Comparison of ENCODE assay signal across 20 cellular contexts in the genomic region with DNA sequence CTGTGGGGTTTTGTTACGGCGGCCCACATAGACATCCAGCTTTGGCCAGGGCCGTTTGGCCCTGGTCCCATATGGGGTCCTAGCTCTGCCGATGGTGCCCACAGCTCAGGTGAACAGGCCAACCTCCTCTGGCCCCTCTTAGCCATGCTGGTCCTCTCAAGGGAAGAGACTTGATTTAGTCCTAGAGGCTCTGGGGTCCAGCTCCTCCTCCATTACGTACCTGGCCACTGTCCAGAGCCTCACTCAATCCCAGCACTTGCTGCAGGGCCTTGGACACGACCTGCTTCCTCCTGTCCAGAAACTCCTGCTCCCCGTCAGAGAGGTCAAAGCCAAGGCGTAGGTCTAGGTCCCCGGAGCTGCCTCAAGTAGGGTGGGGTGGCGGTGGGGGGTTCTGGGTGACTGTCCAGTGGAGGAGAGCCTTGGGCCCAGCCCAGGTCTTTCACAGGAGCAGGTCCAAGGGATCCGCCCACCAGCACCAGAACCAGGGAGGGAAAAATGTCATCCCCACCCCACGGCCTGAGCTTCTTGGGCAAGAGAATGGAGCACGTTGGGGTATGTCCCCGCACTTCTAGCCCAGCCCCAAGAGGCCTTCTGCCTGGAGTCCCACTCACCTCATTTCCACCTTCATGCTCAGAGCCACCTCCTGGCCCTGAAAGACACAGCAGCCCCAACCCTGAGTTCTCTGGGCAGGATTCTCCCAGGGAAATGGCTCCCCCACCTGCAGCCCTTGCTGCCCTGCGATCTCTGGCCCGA. TPM values are rescaled to one million over a fixed set of nuclear protein-coding genes. Genes with fewer than 3 reads are reported as not detected.
"Had no signal": no experiment of that assay in that cellular context is flagged by ENCODE, and none has a peak within 500 bp of the region (broad histone marks: within the 10 kb centered on the region; RNA-seq: fewer than 3 reads in every experiment).

No MANE protein-coding gene starts in this region.

- DNase-seq: activated CD4-positive, alpha-beta T cell treated with anti-CD3 and anti-CD28 coated beads for 36 hours; brain microvascular endothelial cell; foreskin fibroblast; kidney; left ventricle myocardium inferior; mesenchymal stem cell; retina; stimulated activated CD4-positive, alpha-beta T cell treated with anti-CD3 and anti-CD28 coated beads, Interleukin-4, amount 100 ng/mL, for 4 hours; stimulated activated naive CD8-positive, alpha-beta T cell treated with anti-CD3 and anti-CD28 coated beads, Interleukin-15, amount 100 ng/mL, for 72 hours; T-helper 9 cell had no signal

- ATAC-seq: activated CD4-positive, alpha-beta T cell treated with anti-CD3 and anti-CD28 coated beads for 36 hours; activated naive CD4-positive, alpha-beta T cell treated with anti-CD3 and anti-CD28 coated beads, Interleukin-2, amount 50 U/mL, for 72 hours; activated T-helper 17 cell treated with anti-CD3 and anti-CD28 coated beads, Interleukin-2, amount 50 U/mL, for 72 hours; stimulated activated naive CD8-positive, alpha-beta T cell treated with anti-CD3 and anti-CD28 coated beads, Interleukin-15, amount 100 ng/mL, for 72 hours had no signal

- H3K9ac ChIP-seq: parathyroid adenoma had no signal

- H3K9me3 ChIP-seq: esophagus muscularis mucosa, left ventricle myocardium inferior, thyroid gland, vagina had no signal

- H3K4me3 ChIP-seq: esophagus muscularis mucosa, left ventricle myocardium inferior, thyroid gland, vagina had no signal

- H3K4me1 ChIP-seq: esophagus muscularis mucosa had no signal

- H3K27ac ChIP-seq: brain microvascular endothelial cell, esophagus muscularis mucosa, left ventricle myocardium inferior, parathyroid adenoma, thyroid gland, vagina had no signal

- H3K79me2 ChIP-seq: parathyroid adenoma had no signal

- H3K27me3 ChIP-seq: thyroid gland, vagina had no signal

- H2AFZ ChIP-seq: parathyroid adenoma had no signal

- H3K36me3 ChIP-seq: brain microvascular endothelial cell, esophagus muscularis mucosa, left ventricle myocardium inferior, thyroid gland, vagina had no signal

RNA-seq across cellular contexts. Expression of gene PLA2G4F, which starts 6.8 kb away (rescaled TPM):
- total RNA-seq: activated CD4-positive, alpha-beta T cell treated with anti-CD3 and anti-CD28 coated beads for 36 hours; activated naive CD4-positive, alpha-beta T cell treated with anti-CD3 and anti-CD28 coated beads, Interleukin-2, amount 50 U/mL, for 72 hours; activated T-helper 17 cell treated with anti-CD3 and anti-CD28 coated beads, Interleukin-2, amount 50 U/mL, for 72 hours; chondrocyte; myocyte; neural crest cell; skeletal muscle tissue had no signal

RNA-seq across cellular contexts. Expression of gene PLA2G4D, which starts 55.3 kb away (rescaled TPM):
- total RNA-seq: activated CD4-positive, alpha-beta T cell treated with anti-CD3 and anti-CD28 coated beads for 36 hours; activated naive CD4-positive, alpha-beta T cell treated with anti-CD3 and anti-CD28 coated beads, Interleukin-2, amount 50 U/mL, for 72 hours; chondrocyte; esophagus muscularis mucosa; kidney; left ventricle myocardium inferior; myocyte; neural crest cell; skeletal muscle tissue; thyroid gland had no signal
